Comparison of ENCODE assay signal across 8 cellular contexts in genomic region chr2:121297217-121297830, GRCh38. TPM values are rescaled to one million over a fixed set of nuclear protein-coding genes. Genes with fewer than 3 reads are reported as not detected.
A peak's percentile ranks its signal among the peaks of the same experiment; 100 is the strongest.
DNase-seq lines count a peak whose midpoint lies in the region; ATAC-seq and TF ChIP-seq lines count a peak whose summit lies in the region.

No MANE protein-coding gene starts in this region.

- POLR2A ChIA-PET in HEK293T (lab: Yijun Ruan, JAX), result no interaction called here
- POLR2A ChIA-PET in CD4-positive, alpha-beta memory T cell (lab: Charles Lee; ENCODE audit: partially characterized antibody), result no interaction called here

- DNase-seq in DMS53 (lab: John Stamatoyannopoulos, UW) (peak; percentile 85), HEK293T (ENCODE audit: extremely low spot score) (peak; percentile 86), NCI-H774 (lab: John Stamatoyannopoulos, UW) (peak; percentile 52), dermis blood vessel endothelial cell (peak; percentile 49), myocyte (ENCODE audit: low read depth) (peak; percentile 67), DMS153 treated with DMSO at 0.1 percent for 48 hours (lab: John Stamatoyannopoulos, UW; ENCODE audit: unreplicated experiment) (no peak)
- DNase-seq in CD4-positive, alpha-beta memory T cell, result no peak

- ATAC-seq in HG03025 (IDR thresholded peaks at IDR 0.05; ENCODE audit: low FRiP score, unreplicated experiment), result no peak

- no peak overlapping the region for H3K27ac ChIP-seq in CD4-positive, alpha-beta memory T cell (ENCODE audit: low read depth, low read length)

- H3K27me3 ChIP-seq in CD4-positive, alpha-beta memory T cell (ENCODE audit: insufficient read depth, low read length), result no peaks in the 10 kb centered on the region

- no peak overlapping the region for H3K27ac Mint-ChIP-seq in CD4-positive, alpha-beta memory T cell

- H3K4me3 ChIP-seq in CD4-positive, alpha-beta memory T cell (ENCODE audit: low read length in 2 of 2), result no peak overlapping the region

- no peaks in the 10 kb centered on the region for H3K36me3 Mint-ChIP-seq in CD4-positive, alpha-beta memory T cell

- CTCF ChIA-PET in HEK293T (lab: Yijun Ruan, JAX), result interaction anchor here (0.5 to 1.3 kb wide), 6 partner anchors 10 to 478 kb away, joined by 3 to 6 read pairs (median 4); no protein-coding TSS in a partner anchor
- CTCF ChIA-PET in CD4-positive, alpha-beta memory T cell (lab: Charles Lee; ENCODE audit: partially characterized antibody), result no interaction called here

- H3K27me3 Mint-ChIP-seq in CD4-positive, alpha-beta memory T cell, result peaks cover 4% of the 10 kb centered on the region in 2 donors

- H3K4me1 Mint-ChIP-seq in CD4-positive, alpha-beta memory T cell, result no peaks in the 10 kb centered on the region

- no peak overlapping the region for H3K4me3 Mint-ChIP-seq in CD4-positive, alpha-beta memory T cell

- no peaks in the 10 kb centered on the region for H3K4me1 ChIP-seq in CD4-positive, alpha-beta memory T cell (ENCODE audit: insufficient read depth, low read length)

- H3K36me3 ChIP-seq in CD4-positive, alpha-beta memory T cell (ENCODE audit: insufficient read depth, low read length), result no peaks in the 10 kb centered on the region

- H3K9me3 ChIP-seq in CD4-positive, alpha-beta memory T cell (ENCODE audit: control insufficient read depth in 1 of 2, low read length in 2 of 2), result no peaks in the 10 kb centered on the region

- H3K9me3 Mint-ChIP-seq in CD4-positive, alpha-beta memory T cell, result peaks cover 0 to 3% (median 0%) of the 10 kb centered on the region in 8 donors

- intact Hi-C loops in CD4-positive, alpha-beta memory T cell (cut with micrococcal nuclease), result no loop called here

TF ChIP-seq in HEK293T, 16 proteins besides CTCF, POLR2A, EP300 and RAD21:
- TF ChIP-seq FOXA1 (IDR thresholded peaks at IDR 0.05) (no peak), FOXK2 (IDR thresholded peaks at IDR 0.05) (no peak), NFRKB (IDR thresholded peaks at IDR 0.05) (no peak), FOXM1 (IDR thresholded peaks at IDR 0.05; ENCODE audit: borderline replicate concordance) (no peak)

RNA-seq across cellular contexts. Expression of gene TFCP2L1, which starts 12.3 kb away (rescaled TPM):
- total RNA-seq in dermis blood vessel endothelial cell, result 0.28 and 0.51 TPM in 2 replicates
- total RNA-seq in myocyte, result under 0.01 TPM in 1 of 2 replicates, not detected in the other
- not detected for polyA plus RNA-seq in myocyte (2012)
- under 1 TPM in 1 of 2 experiments, not detected in 1; 0.06 TPM for total RNA-seq in CD4-positive, alpha-beta memory T cell
- polyA plus RNA-seq in CD4-positive, alpha-beta memory T cell, result not detected

Comparison
In these comparisons a context has a peak if more than half of its experiments do, and no peak if none do; other contexts are left out.
1. DNase-seq: peak in DMS53 (single experiment), HEK293T (single experiment), NCI-H774 (single experiment), dermis blood vessel endothelial cell (single experiment) and myocyte (single experiment); none in DMS153 treated with DMSO at 0.1 percent for 48 hours (single experiment) and CD4-positive, alpha-beta memory T cell (0 of 5).